Comparison of ENCODE assay signal across 10 cellular contexts in the genomic region with DNA sequence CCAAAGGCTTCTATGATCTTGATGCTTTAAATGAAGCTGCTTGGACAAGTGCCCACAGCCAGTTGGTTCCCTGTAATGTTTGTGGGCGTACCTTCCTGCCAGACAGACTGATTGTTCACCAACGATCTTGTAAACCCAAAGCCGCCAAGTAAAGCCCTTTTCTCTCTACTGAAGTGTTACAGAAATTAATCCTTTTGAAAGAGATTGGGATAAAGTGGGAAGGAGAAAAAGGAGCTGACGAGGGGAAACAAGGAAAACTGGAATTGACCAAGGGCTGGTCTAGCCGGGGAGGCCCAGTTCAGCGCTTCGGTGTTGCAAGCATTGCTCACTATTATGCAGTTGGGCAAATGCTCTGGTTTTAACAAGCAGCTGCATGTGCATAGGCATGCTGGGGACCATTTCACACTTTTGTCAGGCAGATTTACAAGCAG. TPM values are rescaled to one million over a fixed set of nuclear protein-coding genes. Genes with fewer than 3 reads are reported as not detected.
DNase-seq lines count a peak whose midpoint lies in the region; ATAC-seq, FAIRE-seq and TF ChIP-seq lines count a peak whose summit lies in the region.
"Had no signal": no experiment of that assay in that cellular context is flagged by ENCODE, and none has a peak within 500 bp of the region (broad histone marks: within the 10 kb centered on the region; RNA-seq: fewer than 3 reads in every experiment).

No MANE protein-coding gene starts in this region.

- H3K27ac Mint-ChIP-seq in activated T-cell treated with anti-CD3 and anti-CD28 coated beads, Interleukin-2, amount 50 U/mL, for 24 hours: no peak overlapping the region

- CTCF ChIA-PET in K562 (lab: Yijun Ruan, JAX; ENCODE audit: low intra/inter-chr PET ratio): no interaction called here

- peak; percentile 48; the same call in 1 of the 3 replicates for ATAC-seq in K562

- TF ChIP-seq EP300 in K562 (IDR thresholded peaks at IDR 0.05; ENCODE audit: low read length): no peak

- no peak overlapping the region for H3K9ac ChIP-seq in K562 (ENCODE audit: insufficient read depth in 1 of 2, low read depth in 2 of 2, low read length in 2 of 2)

- H3K4me3 Mint-ChIP-seq in activated T-cell treated with anti-CD3 and anti-CD28 coated beads, Interleukin-2, amount 50 U/mL, for 24 hours: no peak overlapping the region

- peak; percentile 91 for DNase-seq in M059J (ENCODE audit: low read depth)
- peak in 1 of 4 experiments; percentile 21 for DNase-seq in K562 (ENCODE audit: extremely low read depth in 1 of 4, low spot score in 3 of 4)
- DNase-seq in kidney epithelial cell (ENCODE audit: low read depth): peak; percentile 63
- DNase-seq in activated CD4-positive, alpha-beta T cell treated with anti-CD3 and anti-CD28 coated beads for 48 hours: no peak
- no peak for DNase-seq in activated T-cell treated with anti-CD3 and anti-CD28 coated beads, Interleukin-2, amount 50 U/mL, for 24 hours
- DNase-seq in hepatic stellate cell (ENCODE audit: low spot score): no peak
- DNase-seq in GM13977 (ENCODE audit: low spot score): no peak
- DNase-seq: activated naive CD4-positive, alpha-beta T cell; NCI-H2107 had no signal

- no peaks in the 10 kb centered on the region for H3K79me2 ChIP-seq in K562 (ENCODE audit: control insufficient read depth, insufficient read depth, low read length)

- no peaks in the 10 kb centered on the region for H3K9me3 ChIP-seq in K562 (replicated peaks; ENCODE audit: control insufficient read depth, insufficient read depth, low read depth, low read length)
- H3K9me3 ChIP-seq in thymus (ENCODE audit: control insufficient read depth): no peaks in the 10 kb centered on the region

- POLR2A ChIA-PET in K562 (lab: Yijun Ruan, JAX): no interaction called here

- no peaks in the 10 kb centered on the region for H3K36me3 Mint-ChIP-seq in activated T-cell treated with anti-CD3 and anti-CD28 coated beads, Interleukin-2, amount 50 U/mL, for 24 hours (ENCODE audit: low read depth)

- BruUV-seq in K562 (replicated peaks; lab: Mats Ljungman, UMichigan): no TSS peak

- TF ChIP-seq POLR2A in K562 (conservative IDR thresholded peaks at IDR 0.05): no peak

- no peaks in the 10 kb centered on the region for H4K20me1 ChIP-seq in K562 (replicated peaks; ENCODE audit: control insufficient read depth, insufficient read depth, low read length)

- TF ChIP-seq CTCF in K562 (IDR thresholded peaks at IDR 0.05 in 2 of 3, conservative IDR thresholded peaks at IDR 0.05 in 1 of 3; ENCODE audit: insufficient read depth in 2 of 3, low read depth in 1 of 3, low read length in 3 of 3): no peak
- no peak for TF ChIP-seq CTCF in kidney epithelial cell (IDR thresholded peaks at IDR 0.05; ENCODE audit: insufficient read depth, low read length, poor library complexity, severe bottlenecking)
- TF ChIP-seq CTCF in GM13977 (IDR thresholded peaks at IDR 0.05; ENCODE audit: extremely low read depth, insufficient read depth, missing control alignments): no peak

- no peaks in the 10 kb centered on the region; a peak in 1 of 5 replicates for H3K4me1 ChIP-seq in K562 (replicated peaks in 1 of 2; ENCODE audit: control insufficient read depth in 2 of 2, insufficient read depth in 2 of 2, low read length in 2 of 2)
- no peaks in the 10 kb centered on the region for H3K4me1 ChIP-seq in thymus (ENCODE audit: control insufficient read depth, insufficient read depth, low read length)

- H3K9me1 ChIP-seq in K562 (ENCODE audit: control insufficient read depth, insufficient read depth, low read length): no peaks in the 10 kb centered on the region

- H3K27me3 Mint-ChIP-seq in activated T-cell treated with anti-CD3 and anti-CD28 coated beads, Interleukin-2, amount 50 U/mL, for 24 hours: peaks cover 27% of the 10 kb centered on the region

- peaks cover 24% of the 10 kb centered on the region for H3K4me1 Mint-ChIP-seq in activated T-cell treated with anti-CD3 and anti-CD28 coated beads, Interleukin-2, amount 50 U/mL, for 24 hours (ENCODE audit: low read depth)

- H3K4me3 ChIP-seq in K562 (no peak overlapping the region), kidney epithelial cell (ENCODE audit: low read depth, low read length) (no peak overlapping the region), thymus (ENCODE audit: low read length) (no peak overlapping the region)

- H3K36me3 ChIP-seq in K562 (ENCODE audit: control insufficient read depth, insufficient read depth, low read length) (no peaks in the 10 kb centered on the region), kidney epithelial cell (ENCODE audit: control insufficient read depth, insufficient read depth, low read length) (no peaks in the 10 kb centered on the region), thymus (ENCODE audit: control insufficient read depth, insufficient read depth) (no peaks in the 10 kb centered on the region)

- 13% methylated on average over 7 of the region's 7 CpGs for WGBS in K562 (ENCODE audit: insufficient coverage, low coverage, missing lambda C conversion rate)
- 68% methylated on average over 7 of the region's 7 CpGs for WGBS in thymus

- H3K27ac ChIP-seq in K562 (ENCODE audit: extremely low read depth, low read depth, low read length) (no peak overlapping the region), thymus (ENCODE audit: low read depth) (peak overlapping the region; percentile 56)

- H3K27me3 ChIP-seq in K562 (ENCODE audit: control insufficient read depth in 2 of 2, insufficient read depth in 2 of 2, low read length in 2 of 2) (no peaks in the 10 kb centered on the region), kidney epithelial cell (ENCODE audit: control insufficient read depth, insufficient read depth, low read length) (no peaks in the 10 kb centered on the region), thymus (ENCODE audit: control insufficient read depth, insufficient read depth) (no peaks in the 10 kb centered on the region)

- intact Hi-C loops in K562 (cut with micrococcal nuclease): no loop called here

- no peak for TF ChIP-seq RAD21 in K562 (CRISPR knock-in tag; conservative IDR thresholded peaks at IDR 0.05 in 1 of 2, IDR thresholded peaks at IDR 0.05 in 1 of 2)

- in situ Hi-C loops in K562 (cut with MboI) (no loop called here), GM13977 (cut with MboI; ENCODE audit: low pct_unique_long_range_greater_than_20kb, low sequenced_read_pairs, unreplicated experiment) (no loop called here)

- no peak overlapping the region for H3K4me2 ChIP-seq in K562 (ENCODE audit: insufficient read depth, low read length)

- FAIRE-seq in K562 (lab: Jason Lieb, UNC): peak; percentile 40

- H2AFZ ChIP-seq in K562 (ENCODE audit: low read depth, low read length): peak overlapping the region; percentile 80

- H3K9me3 Mint-ChIP-seq in activated T-cell treated with anti-CD3 and anti-CD28 coated beads, Interleukin-2, amount 50 U/mL, for 24 hours: no peaks in the 10 kb centered on the region

TF ChIP-seq in K562, 482 proteins besides CTCF, POLR2A, EP300 and RAD21 (continues in another document):
- TF ChIP-seq, protein P1, sequence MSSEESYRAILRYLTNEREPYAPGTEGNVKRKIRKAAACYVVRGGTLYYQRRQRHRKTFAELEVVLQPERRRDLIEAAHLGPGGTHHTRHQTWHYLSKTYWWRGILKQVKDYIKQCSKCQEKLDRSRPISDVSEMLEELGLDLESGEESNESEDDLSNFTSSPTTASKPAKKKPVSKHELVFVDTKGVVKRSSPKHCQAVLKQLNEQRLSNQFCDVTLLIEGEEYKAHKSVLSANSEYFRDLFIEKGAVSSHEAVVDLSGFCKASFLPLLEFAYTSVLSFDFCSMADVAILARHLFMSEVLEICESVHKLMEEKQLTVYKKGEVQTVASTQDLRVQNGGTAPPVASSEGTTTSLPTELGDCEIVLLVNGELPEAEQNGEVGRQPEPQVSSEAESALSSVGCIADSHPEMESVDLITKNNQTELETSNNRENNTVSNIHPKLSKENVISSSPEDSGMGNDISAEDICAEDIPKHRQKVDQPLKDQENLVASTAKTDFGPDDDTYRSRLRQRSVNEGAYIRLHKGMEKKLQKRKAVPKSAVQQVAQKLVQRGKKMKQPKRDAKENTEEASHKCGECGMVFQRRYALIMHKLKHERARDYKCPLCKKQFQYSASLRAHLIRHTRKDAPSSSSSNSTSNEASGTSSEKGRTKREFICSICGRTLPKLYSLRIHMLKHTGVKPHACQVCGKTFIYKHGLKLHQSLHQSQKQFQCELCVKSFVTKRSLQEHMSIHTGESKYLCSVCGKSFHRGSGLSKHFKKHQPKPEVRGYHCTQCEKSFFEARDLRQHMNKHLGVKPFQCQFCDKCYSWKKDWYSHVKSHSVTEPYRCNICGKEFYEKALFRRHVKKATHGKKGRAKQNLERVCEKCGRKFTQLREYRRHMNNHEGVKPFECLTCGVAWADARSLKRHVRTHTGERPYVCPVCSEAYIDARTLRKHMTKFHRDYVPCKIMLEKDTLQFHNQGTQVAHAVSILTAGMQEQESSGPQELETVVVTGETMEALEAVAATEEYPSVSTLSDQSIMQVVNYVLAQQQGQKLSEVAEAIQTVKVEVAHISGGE (CRISPR knock-in tag; IDR thresholded peaks at IDR 0.05): no peak

RNA-seq across cellular contexts. Expression of gene ZNF474, which starts 53.2 kb away (rescaled TPM):
- total RNA-seq in M059J (2014; rRNA removed; shearing (Covaris generic)): not detected in 2 replicates
- total RNA-seq in K562 (2011; cell fraction: chromatin; rRNA removed; ENCODE audit: low replicate concordance): 0.23 and 0.95 TPM in 2 replicates
- 0.17 and 0.79 TPM in 2 replicates for total RNA-seq in K562 (2011; cell fraction: nucleolus; rRNA removed)
- 0.44 and 0.92 TPM in 2 replicates for total RNA-seq in K562 (2011; cell fraction: nucleoplasm; rRNA removed)
- total RNA-seq in K562 (2014; rRNA removed) (0.08 and 0.50 TPM in 2 replicates), K562 (2014; rRNA removed; fragmentation: Illumina TruSeq; extraction: Trizol) (0.45 and 0.47 TPM in 2 replicates), K562 (2015; rRNA removed; fragmentation: Illumina TruSeq; extraction: Trizol) (0.26 and 0.62 TPM in 2 replicates), K562 (2021) (0.16 and 0.25 TPM in 2 replicates), kidney epithelial cell (0.68 and 1.1 TPM in 2 replicates)
- polyA plus RNA-seq in K562 (2011; rRNA removed) (0.31 and 0.45 TPM in 2 replicates), K562 (2014; fragmentation: Illumina TruSeq; extraction: Trizol) (0.22 and 0.31 TPM in 2 replicates), K562 (2014; fragmentation: Nextera tagmentation; extraction: Ambion mirVana) (under 1 TPM; 0.35 to 0.39 TPM), K562 (2014; rRNA removed) (0.13 and 0.21 TPM in 2 replicates), thymus (0.50 TPM)
- polyA plus RNA-seq in K562 (2011; cell fraction: cytosol; rRNA removed): 0.12 and 0.21 TPM in 2 replicates
- 0.28 and 0.63 TPM in 2 replicates for polyA plus RNA-seq in K562 (2011; cell fraction: nucleus; rRNA removed)
- 0.08 and 0.39 TPM in 2 replicates for polyA plus RNA-seq in K562 (2012)
- polyA minus RNA-seq in K562 (2011; rRNA and poly(A)+ RNA removed): 0.42 and 0.60 TPM in 2 replicates
- not detected in 2 replicates for polyA minus RNA-seq in K562 (2011; cell fraction: cytosol; rRNA and poly(A)+ RNA removed)
- 0.27 and 0.44 TPM in 2 replicates for polyA minus RNA-seq in K562 (2011; cell fraction: nucleus; rRNA and poly(A)+ RNA removed)

Comparison
In these comparisons a context has a peak if more than half of its experiments do, and no peak if none do; other contexts are left out.
1. DNase-seq: peak in M059J (single experiment) and kidney epithelial cell (single experiment); none in activated CD4-positive, alpha-beta T cell treated with anti-CD3 and anti-CD28 coated beads for 48 hours (single experiment), activated T-cell treated with anti-CD3 and anti-CD28 coated beads, Interleukin-2, amount 50 U/mL, for 24 hours (single experiment), hepatic stellate cell (single experiment) and GM13977 (single experiment).